ENCODE assay signal across 8 cellular contexts in the genomic region with DNA sequence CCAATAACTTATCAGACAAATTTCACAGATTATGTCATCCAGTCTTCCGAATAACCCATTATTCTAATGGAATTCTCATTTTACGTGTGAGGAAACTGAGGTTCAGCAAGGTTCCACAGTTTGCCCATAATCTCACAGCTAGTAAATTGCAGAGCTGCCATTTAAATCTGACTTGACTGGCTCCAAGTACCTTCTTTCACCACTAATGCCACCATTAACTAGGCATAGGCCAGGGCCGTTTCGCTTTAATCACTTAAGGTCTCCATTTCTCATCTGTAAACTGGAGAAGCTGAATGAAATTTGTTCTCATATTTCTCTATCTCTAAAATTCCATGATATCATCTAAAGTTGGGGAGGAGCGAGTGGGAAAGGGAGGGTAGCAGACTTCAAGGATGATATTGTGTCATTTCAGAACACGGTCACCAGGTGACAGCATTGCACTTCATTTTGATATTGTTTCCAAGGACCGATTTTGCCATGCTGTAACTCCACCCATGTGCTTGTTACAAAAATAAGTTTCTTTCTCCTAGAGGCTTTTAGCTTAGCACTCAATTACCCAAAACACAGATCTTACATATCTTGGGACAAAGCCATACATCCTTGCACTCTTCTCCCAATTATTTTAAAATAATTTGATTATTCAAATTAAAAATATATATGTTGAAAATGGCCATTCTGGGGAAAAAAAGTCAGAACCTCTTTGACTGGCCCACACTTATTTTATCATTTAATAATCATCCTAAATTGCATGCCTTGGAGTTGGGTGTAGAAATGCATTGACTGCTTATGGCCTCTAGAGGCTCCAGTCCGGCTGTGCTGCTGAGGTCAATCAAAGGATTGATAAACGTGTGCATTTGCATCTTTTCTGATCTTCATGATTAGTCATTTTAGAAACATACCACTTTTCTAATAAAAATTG.
DNase-seq lines count a peak whose midpoint lies in the region; ATAC-seq and TF ChIP-seq lines count a peak whose summit lies in the region.

No MANE protein-coding gene starts in this region.

- peak; percentile 73 for ATAC-seq in GM18505 (IDR thresholded peaks at IDR 0.05; ENCODE audit: unreplicated experiment)
- peak; percentile 67 for ATAC-seq in HG03196 (IDR thresholded peaks at IDR 0.05; ENCODE audit: unreplicated experiment)
- no peak for ATAC-seq in HG02571 (IDR thresholded peaks at IDR 0.05; ENCODE audit: unreplicated experiment)

- DNase-seq in CD1c-positive myeloid dendritic cell (ENCODE audit: extremely low spot score): peak; percentile 35
- peak; percentile 57 for DNase-seq in NCI-H748 (lab: John Stamatoyannopoulos, UW; ENCODE audit: unreplicated experiment)
- peak; percentile 47 for DNase-seq in astrocyte of the hippocampus (ENCODE audit: low read depth, low spot score)
- DNase-seq in kidney glomerular epithelial cell (lab: John Stamatoyannopoulos, UW): peak; percentile 13
- no peak for DNase-seq in 8988T

- no peak for TF ChIP-seq POLR2A in GM18505 (IDR thresholded peaks at IDR 0.05; ENCODE audit: borderline replicate concordance, extremely low read depth, insufficient read depth, insufficient read length)
